Comparison of ENCODE assay signal across 32 cellular contexts in genomic region chr5:96058084-96058483, GRCh38.
"Had no signal": no experiment of that assay in that cellular context is flagged by ENCODE, and none has a peak within 500 bp of the region (broad histone marks: within the 10 kb centered on the region; RNA-seq: fewer than 3 reads in every experiment).

No MANE protein-coding gene starts in this region.

- H3K27ac Mint-ChIP-seq: activated CD4-positive, alpha-beta T cell treated with anti-CD3 and anti-CD28 coated beads for 36 hours; activated CD4-positive, alpha-beta T cell treated with anti-CD3 and anti-CD28 coated beads, Interleukin-2, amount 10 ng/mL, durations not matched to agents 7 days and 5 days; activated CD8-positive, alpha-beta T cell treated with anti-CD3 and anti-CD28 coated beads, Interleukin-2, amount 10 ng/mL, durations not matched to agents 7 days and 5 days; activated naive CD4-positive, alpha-beta T cell treated with anti-CD3 and anti-CD28 coated beads, Interleukin-2, amount 50 U/mL, for 24 hours; activated naive CD8-positive, alpha-beta T cell treated with anti-CD3 and anti-CD28 coated beads, Interleukin-2, amount 10 ng/mL, durations not matched to agents 7 days and 5 days; activated T-cell treated with anti-CD3 and anti-CD28 coated beads, Interleukin-2, amount 50 U/mL, for 24 hours; activated T-helper 2 cell treated with anti-CD3 and anti-CD28 coated beads, Interferon-gamma antibody, Interleukin-2, Interleukin-4, amounts not matched to agents 10 μg/mL and 5 μg/mL and 100 μg/mL, durations not matched to agents 14 hours and 24 hours and 36 hours; T-helper 1 cell treated with Interleukin-12 subunit alpha and Interleukin-12 subunit beta and Interleukin-4 antibody, amounts not matched to agents 30 μg/mL and 1 μg/mL, for 36 hours; T-helper 2 cell treated with Interferon-gamma antibody and Interleukin-4, amounts not matched to agents 5 μg/mL and 100 μg/mL, for 36 hours had no signal

- DNase-seq: activated CD4-positive, alpha-beta T cell treated with anti-CD3 and anti-CD28 coated beads for 36 hours; activated CD4-positive, alpha-beta T cell treated with anti-CD3 and anti-CD28 coated beads, Interleukin-2, amount 10 ng/mL, durations not matched to agents 7 days and 5 days; activated CD4-positive, alpha-beta T cell treated with anti-CD3 and anti-CD28 coated beads, Interleukin-2, amount 50 U/mL, for 48 hours; activated CD8-positive, alpha-beta T cell treated with anti-CD3 and anti-CD28 coated beads, Interleukin-2, amount 10 ng/mL, durations not matched to agents 7 days and 5 days; activated gamma-delta T cell; activated naive CD4-positive, alpha-beta T cell treated with Interleukin-2 at 50 U/mL for 16 hours; activated naive CD8-positive, alpha-beta T cell treated with anti-CD3 and anti-CD28 coated beads, Interleukin-2, amount 10 ng/mL, durations not matched to agents 7 days and 5 days; activated T-cell treated with anti-CD3 and anti-CD28 coated beads, Interleukin-2, amount 50 U/mL, for 24 hours; amygdala; NCI-H1092 treated with DMSO at 0.1 percent for 48 hours; NCI-H1417; NCI-H146; NCI-H187; NCI-H2029 treated with DMSO at 0.1 percent for 48 hours; NCI-H345; NCI-H524 treated with DMSO at 0.1 percent for 48 hours; NCI-H748 treated with DMSO at 0.1 percent for 48 hours; NK-92 treated with Interleukin-12 subunit alpha and Interleukin-12 subunit beta, amount 100 ng/mL, for 24 hours; PC-3; Peyer's patch; RPMI8226; SHP77 treated with DMSO at 0.1 percent for 48 hours; SK-N-SH had no signal

- H3K4me1 Mint-ChIP-seq: activated CD4-positive, alpha-beta T cell treated with anti-CD3 and anti-CD28 coated beads, Interleukin-2, amount 10 ng/mL, durations not matched to agents 7 days and 5 days; activated naive CD8-positive, alpha-beta T cell treated with anti-CD3 and anti-CD28 coated beads, Interleukin-2, amount 10 ng/mL, durations not matched to agents 7 days and 5 days had no signal

- H3K9ac ChIP-seq: SK-N-SH had no signal

- H3K27me3 ChIP-seq: ascending aorta, breast epithelium, Peyer's patch, SJSA1 had no signal

- H3K36me3 ChIP-seq: ascending aorta, breast epithelium, Peyer's patch, SJSA1 had no signal

- H3K27me3 Mint-ChIP-seq: activated naive CD8-positive, alpha-beta T cell treated with anti-CD3 and anti-CD28 coated beads, Interleukin-2, amount 10 ng/mL, durations not matched to agents 7 days and 5 days had no signal

- H3K36me3 Mint-ChIP-seq: activated naive CD4-positive, alpha-beta T cell treated with anti-CD3 and anti-CD28 coated beads, Interleukin-2, amount 50 U/mL, for 24 hours; activated naive CD8-positive, alpha-beta T cell treated with anti-CD3 and anti-CD28 coated beads, Interleukin-2, amount 10 ng/mL, durations not matched to agents 7 days and 5 days had no signal

- H3K4me1 ChIP-seq: breast epithelium, Peyer's patch, SJSA1 had no signal

- ATAC-seq: activated CD4-positive, alpha-beta T cell treated with anti-CD3 and anti-CD28 coated beads for 36 hours; activated CD4-positive, CD25-positive, alpha-beta regulatory T cell treated with anti-CD3 and anti-CD28 coated beads, Interleukin-2, amount 50 U/mL, for 24 hours; activated CD8-positive, alpha-beta T cell treated with anti-CD3 and anti-CD28 coated beads, Interleukin-2, amount 10 ng/mL, durations not matched to agents 7 days and 5 days; PC-3 had no signal

- H3K4me2 ChIP-seq: SK-N-SH had no signal

- H3K4me3 Mint-ChIP-seq: activated CD4-positive, alpha-beta T cell treated with anti-CD3 and anti-CD28 coated beads for 36 hours; activated CD4-positive, alpha-beta T cell treated with anti-CD3 and anti-CD28 coated beads, Interleukin-2, amount 10 ng/mL, durations not matched to agents 7 days and 5 days; activated CD8-positive, alpha-beta T cell treated with anti-CD3 and anti-CD28 coated beads, Interleukin-2, amount 10 ng/mL, durations not matched to agents 7 days and 5 days; activated naive CD4-positive, alpha-beta T cell treated with anti-CD3 and anti-CD28 coated beads, Interleukin-2, amount 50 U/mL, for 24 hours; activated naive CD8-positive, alpha-beta T cell treated with anti-CD3 and anti-CD28 coated beads, Interleukin-2, amount 10 ng/mL, durations not matched to agents 7 days and 5 days; activated T-cell treated with anti-CD3 and anti-CD28 coated beads, Interleukin-2, amount 50 U/mL, for 24 hours; T-helper 1 cell treated with Interleukin-12 subunit alpha and Interleukin-12 subunit beta and Interleukin-4 antibody, amounts not matched to agents 30 μg/mL and 1 μg/mL, for 36 hours; T-helper 2 cell treated with Interferon-gamma antibody and Interleukin-4, amounts not matched to agents 5 μg/mL and 100 μg/mL, for 36 hours had no signal

- FAIRE-seq: TTC549 had no signal

- H3K9me3 Mint-ChIP-seq: activated CD4-positive, alpha-beta T cell treated with anti-CD3 and anti-CD28 coated beads, Interleukin-2, amount 10 ng/mL, durations not matched to agents 7 days and 5 days; activated naive CD4-positive, alpha-beta T cell treated with anti-CD3 and anti-CD28 coated beads, Interleukin-2, amount 50 U/mL, for 24 hours; activated T-cell treated with anti-CD3 and anti-CD28 coated beads, Interleukin-2, amount 50 U/mL, for 24 hours; activated T-helper 2 cell treated with anti-CD3 and anti-CD28 coated beads, Interferon-gamma antibody, Interleukin-2, Interleukin-4, amounts not matched to agents 10 μg/mL and 5 μg/mL and 100 μg/mL, durations not matched to agents 14 hours and 24 hours and 36 hours; T-helper 2 cell treated with Interferon-gamma antibody and Interleukin-4, amounts not matched to agents 5 μg/mL and 100 μg/mL, for 36 hours had no signal

- H3K9me3 ChIP-seq: ascending aorta, breast epithelium, Peyer's patch, SJSA1, SK-N-SH had no signal

- H3K4me3 ChIP-seq: ascending aorta, breast epithelium, Peyer's patch, SJSA1 had no signal

- H3K27ac ChIP-seq: ascending aorta, breast epithelium, Peyer's patch, SJSA1 had no signal
